27 cellular contexts compared by ENCODE assay signal in the genomic region with DNA sequence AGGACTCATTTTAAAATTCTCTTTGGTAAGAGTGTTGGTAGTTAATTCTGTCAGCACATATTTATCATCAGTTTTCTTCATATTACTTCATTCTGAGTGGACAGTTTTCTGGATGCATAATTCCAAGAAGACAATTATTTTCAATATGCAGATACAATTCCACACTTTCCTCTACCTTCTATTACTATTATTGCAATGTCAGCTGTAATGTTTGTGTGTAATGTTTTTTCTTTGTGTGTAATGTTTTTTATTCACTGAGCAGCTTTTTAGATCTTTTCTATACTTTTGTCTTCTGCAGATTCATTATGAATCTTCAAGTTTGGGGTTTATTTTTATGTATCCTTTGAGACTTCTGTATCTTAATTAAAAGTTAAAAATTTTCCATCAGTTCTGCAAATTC.
"Had no signal": no experiment of that assay in that cellular context is flagged by ENCODE, and none has a peak within 500 bp of the region (broad histone marks: within the 10 kb centered on the region; RNA-seq: fewer than 3 reads in every experiment).

No MANE protein-coding gene starts in this region.

- H3K27ac ChIP-seq: stomach, suprapubic skin, testis, thoracic aorta, thyroid gland, tibial artery, tibial nerve, transverse colon, upper lobe of left lung, upper lobe of right lung, uterus, vagina had no signal

- H3K4me1 ChIP-seq: stomach, suprapubic skin, testis, thyroid gland, tibial artery, tibial nerve, transverse colon, upper lobe of left lung, upper lobe of right lung, uterus, vagina had no signal

- DNase-seq: stimulated activated CD4-positive, alpha-beta T cell treated with anti-CD3 and anti-CD28 coated beads, Interleukin-2, amount 100 ng/mL, for 48 hours; stimulated activated CD4-positive, alpha-beta T cell treated with anti-CD3 and anti-CD28 coated beads, Interleukin-4, amount 100 ng/mL, for 1 hour; stimulated activated CD4-positive, alpha-beta T cell treated with anti-CD3 and anti-CD28 coated beads, Interleukin-4, amount 100 ng/mL, for 24 hours; stimulated activated CD4-positive, alpha-beta T cell treated with anti-CD3 and anti-CD28 coated beads, Interleukin-4, amount 100 ng/mL, for 4 hours; stimulated activated CD8-positive, alpha-beta memory T cell treated with anti-CD3 and anti-CD28 coated beads, Interleukin-4, amount 100 ng/mL, for 48 hours; stimulated activated naive B cell treated with anti-CD40 and anti-IgM and Interleukin-4, amounts not matched to agents 10 μg/mL and 1 μg/mL and 100 μg/mL, for 72 hours; stimulated activated naive CD4-positive, alpha-beta T cell; stimulated activated naive CD4-positive, alpha-beta T cell treated with Interleukin-2 at 50 U/mL for 16 hours; stimulated activated naive CD8-positive, alpha-beta T cell treated with anti-CD3 and anti-CD28 coated beads, Interleukin-15, amount 100 ng/mL, for 72 hours; stimulated activated naive CD8-positive, alpha-beta T cell treated with anti-CD3 and anti-CD28 coated beads, Interleukin-15, Interleukin-2, amounts not matched to agents 100 U/mL and 50 U/mL, for 24 hours; stomach; substantia nigra; testis; thyroid gland; tibial artery; transverse colon; trophoblast cell; upper lobe of left lung; upper lobe of right lung; uterus had no signal

- H3K27me3 ChIP-seq: stomach, suprapubic skin, testis, thyroid gland, tibial artery, tibial nerve, transverse colon, upper lobe of left lung, upper lobe of right lung, uterus, vagina had no signal

- FAIRE-seq: urothelium cell line had no signal

- ATAC-seq: stimulated activated effector memory CD8-positive, alpha-beta T cell treated with anti-CD3 and anti-CD28 coated beads, Interleukin-12 subunit alpha, Interleukin-12 subunit beta, amount 100 ng/mL, for 72 hours; stimulated activated memory B cell treated with anti-CD40 and anti-IgM and Interleukin-4, amounts not matched to agents 10 μg/mL and 1 μg/mL and 100 μg/mL, for 72 hours; stimulated activated naive B cell treated with anti-CD40 and anti-IgM and Interleukin-4, amounts not matched to agents 10 μg/mL and 1 μg/mL and 100 μg/mL, for 72 hours; stimulated activated naive CD8-positive, alpha-beta T cell treated with anti-CD3 and anti-CD28 coated beads, Interleukin-15, amount 100 ng/mL, for 72 hours; stimulated activated naive CD8-positive, alpha-beta T cell treated with anti-CD3 and anti-CD28 coated beads, Interleukin-15, Interleukin-2, amounts not matched to agents 100 U/mL and 50 U/mL, for 24 hours; upper lobe of right lung had no signal

- H3K9me3 ChIP-seq: stomach, suprapubic skin, testis, thoracic aorta, thyroid gland, tibial artery, tibial nerve, transverse colon, upper lobe of left lung, upper lobe of right lung, uterus, vagina had no signal

- H3K4me3 ChIP-seq: stomach, suprapubic skin, testis, thoracic aorta, thyroid gland, tibial artery, tibial nerve, transverse colon, upper lobe of left lung, upper lobe of right lung, uterus, vagina had no signal

- H3K36me3 ChIP-seq: stomach, suprapubic skin, thoracic aorta, thyroid gland, tibial artery, tibial nerve, transverse colon, upper lobe of left lung, upper lobe of right lung, uterus, vagina had no signal
